In genomic region chr9:116939605-116940004, GRCh38 we compare ENCODE assay signal across 19 cellular contexts.
DNase-seq lines count a peak whose midpoint lies in the region; ATAC-seq and TF ChIP-seq lines count a peak whose summit lies in the region.
"Had no signal": no experiment of that assay in that cellular context is flagged by ENCODE, and none has a peak within 500 bp of the region (broad histone marks: within the 10 kb centered on the region; RNA-seq: fewer than 3 reads in every experiment).

No MANE protein-coding gene starts in this region.

- H3K4me3 Mint-ChIP-seq in GM23338 (no peak overlapping the region), glutamatergic neuron (ENCODE audit: unreplicated experiment) (no peak overlapping the region)
- H3K4me3 Mint-ChIP-seq: naive B cell had no signal

- no peak for TF ChIP-seq CTCF in GM23338 (conservative IDR thresholded peaks at IDR 0.05; ENCODE audit: low read depth in 2 of 2)
- TF ChIP-seq CTCF in glutamatergic neuron (IDR thresholded peaks at IDR 0.05; ENCODE audit: partially characterized antibody, unreplicated experiment), result no peak

- no peak overlapping the region for H3K4me2 ChIP-seq in GM23338

- no peaks in the 10 kb centered on the region for H4K20me1 ChIP-seq in GM23338 (replicated peaks; ENCODE audit: insufficient read depth)

- H3K27ac ChIP-seq in GM23338 (ENCODE audit: low read depth), result no peak overlapping the region
- H3K27ac ChIP-seq: body of pancreas, esophagus muscularis mucosa, psoas muscle, thoracic aorta had no signal

- H3K4me1 ChIP-seq in GM23338 (ENCODE audit: insufficient read depth), result no peaks in the 10 kb centered on the region
- H3K4me1 ChIP-seq: body of pancreas, esophagus muscularis mucosa, psoas muscle had no signal

- H3K27me3 ChIP-seq in GM23338 (ENCODE audit: insufficient read depth), result no peaks in the 10 kb centered on the region
- H3K27me3 ChIP-seq: body of pancreas, esophagus muscularis mucosa had no signal

- H3K27ac Mint-ChIP-seq in GM23338, result no peak overlapping the region
- H3K27ac Mint-ChIP-seq in glutamatergic neuron (ENCODE audit: unreplicated experiment), result no peak overlapping the region
- H3K27ac Mint-ChIP-seq: naive B cell had no signal

- H3K27me3 Mint-ChIP-seq in GM23338 (ENCODE audit: insufficient read depth, low read depth, poor library complexity) (no peaks in the 10 kb centered on the region), glutamatergic neuron (ENCODE audit: unreplicated experiment) (no peaks in the 10 kb centered on the region)

- H3K36me3 Mint-ChIP-seq in GM23338 (ENCODE audit: low read depth) (no peaks in the 10 kb centered on the region; the same call in 2 of the 3 replicates), glutamatergic neuron (ENCODE audit: unreplicated experiment) (no peaks in the 10 kb centered on the region)
- H3K36me3 Mint-ChIP-seq: naive B cell had no signal

- H3K4me1 Mint-ChIP-seq in GM23338, result peaks cover under 1% of the 10 kb centered on the region; the same call in 1 of the 3 replicates
- peaks cover 10% of the 10 kb centered on the region for H3K4me1 Mint-ChIP-seq in glutamatergic neuron (ENCODE audit: low read depth, unreplicated experiment)
- H3K4me1 Mint-ChIP-seq: naive B cell had no signal

- no peaks in the 10 kb centered on the region for H3K79me2 ChIP-seq in GM23338 (replicated peaks; ENCODE audit: insufficient read depth)

- H3K9me2 ChIP-seq in GM23338 (ENCODE audit: insufficient read depth), result 0 out of 2 replicates have a peak, but pooled peaks cover 6% of the 10 kb centered on the region

- no peak overlapping the region for H3K4me3 ChIP-seq in GM23338
- H3K4me3 ChIP-seq: body of pancreas, esophagus muscularis mucosa, psoas muscle, thoracic aorta had no signal

- H3F3A ChIP-seq in GM23338 (replicated peaks; ENCODE audit: low read depth), result no peaks in the 10 kb centered on the region

- H3K9me3 Mint-ChIP-seq in GM23338, result no peaks in the 10 kb centered on the region
- peaks cover 3% of the 10 kb centered on the region for H3K9me3 Mint-ChIP-seq in glutamatergic neuron (ENCODE audit: unreplicated experiment)

- no peaks in the 10 kb centered on the region for H3K36me3 ChIP-seq in GM23338 (ENCODE audit: insufficient read depth)
- H3K36me3 ChIP-seq: esophagus muscularis mucosa, thoracic aorta had no signal

- no peak overlapping the region for H2AFZ ChIP-seq in GM23338

- ATAC-seq in GM18502 (IDR thresholded peaks at IDR 0.05; ENCODE audit: poor library complexity, unreplicated experiment) (peak; percentile 61), HG02588 (IDR thresholded peaks at IDR 0.05; ENCODE audit: unreplicated experiment) (peak; percentile 52), HG03520 (IDR thresholded peaks at IDR 0.05; ENCODE audit: unreplicated experiment) (peak; percentile 61), GM23338 (no peak)
- no peak for ATAC-seq in stimulated activated naive CD8-positive, alpha-beta T cell treated with anti-CD3 and anti-CD28 coated beads, Interleukin-15, Interleukin-2, amounts not matched to agents 100 U/mL and 50 U/mL, for 24 hours
- ATAC-seq: body of pancreas, HCT116, psoas muscle had no signal

- DNase-seq in fibroblast of peridontal ligament (ENCODE audit: extremely low read depth) (peak; percentile 5), GM23338 (ENCODE audit: low spot score) (no peak), glutamatergic neuron (no peak)
- no peak for DNase-seq in stimulated activated naive CD8-positive, alpha-beta T cell treated with anti-CD3 and anti-CD28 coated beads, Interleukin-15, Interleukin-2, amounts not matched to agents 100 U/mL and 50 U/mL, for 24 hours
- DNase-seq in stimulated activated naive CD4-positive, alpha-beta T cell treated with Interleukin-2 at 50 U/mL for 16 hours (lab: John Stamatoyannopoulos, UW), result no peak
- DNase-seq: body of pancreas, DMS53, Kasumi-1, naive B cell, NCI-H1694, NCI-H526 treated with DMSO at 0.1 percent for 48 hours, psoas muscle, T-helper 1 cell had no signal

TF ChIP-seq in GM23338, 12 proteins besides CTCF, POLR2A, EP300 and RAD21:
- TF ChIP-seq EZH2 (IDR thresholded peaks at IDR 0.05; ENCODE audit: low read depth, unreplicated experiment), result no peak
- no peak for TF ChIP-seq ZNF331 (CRISPR knock-in tag; IDR thresholded peaks at IDR 0.05; ENCODE audit: low read depth)
- no peak for TF ChIP-seq REST (IDR thresholded peaks at IDR 0.05; ENCODE audit: unreplicated experiment)
- TF ChIP-seq ZNF114 (CRISPR knock-in tag; IDR thresholded peaks at IDR 0.05), result no peak
- no peak for TF ChIP-seq ETS1 (IDR thresholded peaks at IDR 0.05)
- TF ChIP-seq JUNB (IDR thresholded peaks at IDR 0.05; ENCODE audit: unreplicated experiment), result no peak
- TF ChIP-seq POLR2AphosphoS5 (IDR thresholded peaks at IDR 0.05; ENCODE audit: low read depth), result no peak
- no peak for TF ChIP-seq NANOG (IDR thresholded peaks at IDR 0.05; ENCODE audit: borderline replicate concordance)
TF ChIP-seq in GM23338: peak in this region for 0.

Comparison
In these comparisons a context has a peak if more than half of its experiments do, and no peak if none do; other contexts are left out.
1. ATAC-seq: peak in GM18502 (single experiment), HG02588 (single experiment) and HG03520 (single experiment); none in stimulated activated naive CD8-positive, alpha-beta T cell treated with anti-CD3 and anti-CD28 coated beads, Interleukin-15, Interleukin-2, amounts not matched to agents 100 U/mL and 50 U/mL, for 24 hours (single experiment) and GM23338 (single experiment).